24 cellular contexts compared by ENCODE assay signal in the genomic region with DNA sequence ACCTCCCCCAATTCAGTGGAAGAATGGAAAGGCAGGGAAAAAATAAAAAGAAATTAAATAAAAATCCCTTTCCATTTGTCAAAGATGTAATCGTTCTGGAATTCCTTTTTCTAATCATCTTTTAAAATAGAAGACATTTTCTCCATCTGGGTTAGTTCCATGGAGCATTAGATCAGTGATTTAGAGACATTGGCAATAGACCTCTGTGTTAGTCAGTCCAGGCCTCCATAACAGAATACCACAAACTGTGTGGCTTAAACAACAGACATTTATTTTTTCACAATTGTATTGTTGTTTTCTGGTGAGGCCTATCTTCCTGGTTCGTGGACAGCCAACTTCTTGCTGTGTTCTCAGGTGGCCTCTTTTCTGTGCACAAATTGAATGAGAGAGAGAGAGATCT.
"Had no signal": no experiment of that assay in that cellular context is flagged by ENCODE, and none has a peak within 500 bp of the region (broad histone marks: within the 10 kb centered on the region; RNA-seq: fewer than 3 reads in every experiment).

No MANE protein-coding gene starts in this region.

- H3K27me3 ChIP-seq: adrenal gland, ascending aorta, body of pancreas had no signal

- H3K36me3 ChIP-seq: adrenal gland, ascending aorta had no signal

- H3K27ac ChIP-seq: adrenal gland, ascending aorta, body of pancreas had no signal

- DNase-seq: activated CD4-positive, alpha-beta T cell treated with anti-CD3 and anti-CD28 coated beads for 48 hours; activated CD4-positive, alpha-beta T cell treated with anti-CD3 and anti-CD28 coated beads, Interleukin-2, amount 50 U/mL, for 4 hours; activated CD4-positive, CD25-positive, alpha-beta regulatory T cell treated with anti-CD3 and anti-CD28 coated beads, Interleukin-2, amount 50 U/mL, for 72 hours; activated CD8-positive, alpha-beta memory T cell treated with anti-CD3 and anti-CD28 coated beads, Interleukin-2, amount 50 U/mL, for 48 hours; activated CD8-positive, alpha-beta T cell treated with anti-CD3 and anti-CD28 coated beads, Interleukin-2, amount 10 ng/mL, durations not matched to agents 7 days and 5 days; activated naive CD4-positive, alpha-beta T cell treated with anti-CD3 and anti-CD28 coated beads, Interleukin-2, amount 50 U/mL, for 16 hours; activated naive CD8-positive, alpha-beta T cell treated with anti-CD3 and anti-CD28 coated beads, Interleukin-2, amount 10 ng/mL, durations not matched to agents 7 days and 5 days; activated T-cell treated with anti-CD3 and anti-CD28 coated beads, Interleukin-2, amount 50 U/mL, for 1 hour; adrenal gland; body of pancreas; central memory CD4-positive, alpha-beta T cell; Kasumi-1; NCI-H1048; NCI-H146; NCI-H187 treated with DMSO at 0.1 percent for 48 hours; NCI-H2081 treated with DMSO at 0.1 percent for 48 hours; NCI-H2171; NCI-H2227 treated with DMSO at 0.1 percent for 48 hours; NCI-H526 treated with DMSO at 0.1 percent for 48 hours; SHP77 treated with DMSO at 0.1 percent for 48 hours; T-helper 17 cell; T-helper 9 cell had no signal

- H3K4me3 ChIP-seq: adrenal gland, ascending aorta, body of pancreas had no signal

- ATAC-seq: activated CD8-positive, alpha-beta T cell treated with anti-CD3 and anti-CD28 coated beads, Interleukin-2, amount 10 ng/mL, durations not matched to agents 7 days and 5 days; body of pancreas; T-helper 17 cell; WTC11 had no signal

- H3K4me1 ChIP-seq: adrenal gland, ascending aorta, body of pancreas had no signal

- H3K9me3 ChIP-seq: adrenal gland, ascending aorta, body of pancreas had no signal
